In the genomic region with DNA sequence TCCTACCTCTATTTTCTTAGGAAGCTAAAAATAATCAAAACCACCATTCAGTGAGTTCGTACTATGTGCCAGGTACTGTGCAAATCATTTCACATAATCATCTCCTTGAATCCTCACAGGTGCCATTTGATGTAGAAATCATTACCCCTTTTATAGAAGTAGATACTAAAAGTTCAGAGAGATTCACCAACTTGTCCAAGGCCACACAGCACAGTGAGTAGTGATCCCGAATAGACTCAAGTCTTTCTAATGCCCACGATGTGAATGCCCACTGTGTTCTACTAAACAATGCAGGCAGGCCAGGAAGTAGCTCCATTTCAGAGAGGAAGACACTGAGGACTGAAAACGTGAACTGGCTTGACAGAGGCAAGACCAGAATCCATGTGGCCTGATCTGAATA, we compare ENCODE assay signal across 19 cellular contexts.
DNase-seq lines count a peak whose midpoint lies in the region; ATAC-seq, FAIRE-seq and TF ChIP-seq lines count a peak whose summit lies in the region.
"Had no signal": no experiment of that assay in that cellular context is flagged by ENCODE, and none has a peak within 500 bp of the region (broad histone marks: within the 10 kb centered on the region; RNA-seq: fewer than 3 reads in every experiment).

No MANE protein-coding gene starts in this region.

- TF ChIP-seq RAD21 in HepG2 (CRISPR knock-in tag; IDR thresholded peaks at IDR 0.05), result no peak

- CTCF ChIA-PET in HepG2 (lab: Yijun Ruan, JAX; ENCODE audit: low intra/inter-chr PET ratio, low total read pairs), result no interaction called here

- no TSS peak for BruUV-seq in HepG2 (replicated peaks; lab: Mats Ljungman, UMichigan)

- H3K27ac ChIP-seq in HepG2 (ENCODE audit: extremely low read length, insufficient read depth, low read length) (no peak overlapping the region), right lobe of liver (no peak overlapping the region), fibroblast of lung (ENCODE audit: insufficient read depth, low read length) (peak overlapping the region; percentile 51), psoas muscle (peak overlapping the region; percentile 28), neuronal stem cell (replicated peaks; ENCODE audit: low read length) (no peak overlapping the region)

- H3K79me2 ChIP-seq in HepG2 (ENCODE audit: insufficient read depth, low read length) (no peaks in the 10 kb centered on the region), fibroblast of lung (ENCODE audit: control insufficient read depth, insufficient read depth, low read length) (no peaks in the 10 kb centered on the region)

- peaks cover 37% of the 10 kb centered on the region for H3K4me1 ChIP-seq in HepG2 (ENCODE audit: insufficient read depth, low read length)
- peaks cover 0 to 13% (median 2%) of the 10 kb centered on the region in 4 donors for H3K4me1 ChIP-seq in right lobe of liver
- peaks cover 18% of the 10 kb centered on the region for H3K4me1 ChIP-seq in fibroblast of lung (ENCODE audit: control insufficient read depth, extremely low read depth, insufficient read depth, low read length)
- peaks cover 23% of the 10 kb centered on the region for H3K4me1 ChIP-seq in psoas muscle
- peaks cover 0 to 2% of the 10 kb centered on the region in 2 donors for H3K4me1 ChIP-seq in neuronal stem cell (ENCODE audit: control insufficient read depth in 2 of 2, insufficient read depth in 1 of 2, low read depth in 1 of 2, low read length in 2 of 2)

- H2AFZ ChIP-seq in HepG2 (ENCODE audit: low read length), result no peak overlapping the region
- no peak overlapping the region for H2AFZ ChIP-seq in fibroblast of lung (ENCODE audit: low read length)
- H2AFZ ChIP-seq in neuronal stem cell (ENCODE audit: low read length), result no peak overlapping the region

- H2BK15ac ChIP-seq in neuronal stem cell (ENCODE audit: low read length), result no peak overlapping the region

- intact Hi-C loops in HepG2 (cut with micrococcal nuclease; ENCODE audit: unreplicated experiment), result no loop called here
- intact Hi-C loops in right lobe of liver (cut with DNase I), result no loop called here
- intact Hi-C loops in psoas muscle (cut with DNase I), result no loop called here

- no peak overlapping the region for H2BK12ac ChIP-seq in neuronal stem cell (ENCODE audit: low read length)

- no peak overlapping the region for H3K4ac ChIP-seq in neuronal stem cell (ENCODE audit: low read length)

- no peak overlapping the region for H4K8ac ChIP-seq in neuronal stem cell (ENCODE audit: low read depth, low read length)

- no peaks in the 10 kb centered on the region for H4K20me1 ChIP-seq in HepG2 (ENCODE audit: insufficient read depth, low read length)
- H4K20me1 ChIP-seq in fibroblast of lung (ENCODE audit: control insufficient read depth, extremely low read depth, insufficient read depth, low read length), result no peaks in the 10 kb centered on the region

- no peak overlapping the region for H3K23ac ChIP-seq in neuronal stem cell (ENCODE audit: low read depth, low read length, poor library complexity)

- H3K36me3 ChIP-seq in HepG2 (replicated peaks in 1 of 2; ENCODE audit: control insufficient read depth in 1 of 2, insufficient read depth in 2 of 2, low read length in 2 of 2), result peaks cover 0 to 16% of the 10 kb centered on the region in 2 experiments; a peak in 4 of 5 replicates
- no peaks in the 10 kb centered on the region for H3K36me3 ChIP-seq in right lobe of liver
- H3K36me3 ChIP-seq in fibroblast of lung (ENCODE audit: control insufficient read depth, insufficient read depth, low read length), result peaks cover 9% of the 10 kb centered on the region
- peaks cover 0 to 2% of the 10 kb centered on the region in 2 donors for H3K36me3 ChIP-seq in psoas muscle (ENCODE audit: insufficient read depth in 1 of 2, low read depth in 1 of 2)
- H3K36me3 ChIP-seq in neuronal stem cell (replicated peaks in 1 of 2; ENCODE audit: control insufficient read depth in 2 of 2, insufficient read depth in 2 of 2, low read length in 2 of 2), result peaks cover 5 to 87% of the 10 kb centered on the region in 2 donors

- no peak overlapping the region for H2BK5ac ChIP-seq in neuronal stem cell (ENCODE audit: low read length)

- TF ChIP-seq EP300 in HepG2 (IDR thresholded peaks at IDR 0.05; ENCODE audit: low read depth in 2 of 2, low read length in 2 of 2) (no peak), HepG2 (CRISPR knock-in tag; IDR thresholded peaks at IDR 0.05; ENCODE audit: borderline replicate concordance) (no peak)

- no peak for TF ChIP-seq CTCF in HepG2 (CRISPR knock-in tag; IDR thresholded peaks at IDR 0.05)
- no peak for TF ChIP-seq CTCF in right lobe of liver (IDR thresholded peaks at IDR 0.05)
- no peak for TF ChIP-seq CTCF in fibroblast of lung (conservative IDR thresholded peaks at IDR 0.05 in 1 of 2, IDR thresholded peaks at IDR 0.05 in 1 of 2; ENCODE audit: low read depth in 1 of 2, low read length in 2 of 2)
- no peak for TF ChIP-seq CTCF in psoas muscle (IDR thresholded peaks at IDR 0.05)

- in situ Hi-C loops in HepG2 (cut with HindIII; ENCODE audit: extremely low pct_ligation_motif_present, low pct_unique_long_range_greater_than_20kb), result no loop called here

- FAIRE-seq in HepG2 (lab: Jason Lieb, UNC), result no peak
- FAIRE-seq: TTC549 had no signal

- H3K4me3 ChIP-seq in HepG2 (replicated peaks in 1 of 3; ENCODE audit: insufficient read depth in 1 of 3, low read depth in 2 of 3, low read length in 3 of 3), result no peak overlapping the region
- no peak overlapping the region for H3K4me3 ChIP-seq in right lobe of liver
- H3K4me3 ChIP-seq in fibroblast of lung (replicated peaks in 1 of 4; ENCODE audit: control extremely low read depth in 1 of 4, insufficient read depth in 1 of 4, low read depth in 3 of 4, low read length in 4 of 4), result no peak overlapping the region
- H3K4me3 ChIP-seq in psoas muscle, result no peak overlapping the region
- H3K4me3 ChIP-seq in neuronal stem cell (ENCODE audit: low read length in 2 of 2), result no peak overlapping the region
- H3K4me3 ChIP-seq: sigmoid colon had no signal

- no peak overlapping the region for H2BK120ac ChIP-seq in neuronal stem cell (ENCODE audit: low read depth, low read length)

- no peak overlapping the region for H3K14ac ChIP-seq in neuronal stem cell (ENCODE audit: low read length)

- no peak overlapping the region for H4K91ac ChIP-seq in neuronal stem cell (ENCODE audit: low read depth, low read length, poor library complexity)

- H3K9ac ChIP-seq in HepG2 (ENCODE audit: insufficient read depth, low read depth, low read length) (peak overlapping the region; percentile 43; the same call in 1 of the 2 replicates), fibroblast of lung (ENCODE audit: insufficient read depth, low read length) (no peak overlapping the region), neuronal stem cell (ENCODE audit: low read depth, low read length, poor library complexity) (no peak overlapping the region)

- POLR2A ChIA-PET in HepG2 (lab: Yijun Ruan, JAX), result interaction anchor here (0.6 to 2.2 kb wide), 2 partner anchors 20 to 30 kb away, joined by 3 to 11 read pairs; no protein-coding TSS in a partner anchor

- peak overlapping the region; percentile 65 for H3K4me2 ChIP-seq in HepG2 (ENCODE audit: low read depth, low read length)
- no peak overlapping the region for H3K4me2 ChIP-seq in fibroblast of lung (ENCODE audit: extremely low read depth, insufficient read depth, low read length)
- no peak overlapping the region for H3K4me2 ChIP-seq in neuronal stem cell (ENCODE audit: insufficient read depth, low read length, poor library complexity, severe bottlenecking)

- no peak for TF ChIP-seq POLR2A in HepG2 (IDR thresholded peaks at IDR 0.05; ENCODE audit: insufficient read depth in 1 of 2, low read depth in 2 of 2, low read length in 2 of 2)
- TF ChIP-seq POLR2A in right lobe of liver (IDR thresholded peaks at IDR 0.05), result no peak

- H3K27me3 ChIP-seq in HepG2 (ENCODE audit: control insufficient read depth in 1 of 2, insufficient read depth in 2 of 2, low read length in 2 of 2), result no peaks in the 10 kb centered on the region
- no peaks in the 10 kb centered on the region for H3K27me3 ChIP-seq in right lobe of liver
- H3K27me3 ChIP-seq in fibroblast of lung (ENCODE audit: control insufficient read depth, insufficient read depth, low read length), result no peaks in the 10 kb centered on the region
- H3K27me3 ChIP-seq in psoas muscle (ENCODE audit: insufficient read depth in 3 of 3, low read length in 2 of 3), result no peaks in the 10 kb centered on the region
- no peaks in the 10 kb centered on the region for H3K27me3 ChIP-seq in neuronal stem cell (ENCODE audit: control insufficient read depth in 3 of 3, insufficient read depth in 3 of 3, low read depth in 1 of 3, low read length in 3 of 3)
- H3K27me3 ChIP-seq: sigmoid colon had no signal

- H2AK5ac ChIP-seq in neuronal stem cell (ENCODE audit: low read depth, low read length), result no peak overlapping the region

- DNase-seq in HepG2 (ENCODE audit: low spot score), result no peak
- DNase-seq in right lobe of liver, result no peak
- DNase-seq in fibroblast of lung (ENCODE audit: low read depth in 2 of 2), result no peak
- DNase-seq in psoas muscle, result no peak
- no peak for DNase-seq in dermis blood vessel endothelial cell
- DNase-seq in neuronal stem cell (ENCODE audit: low spot score), result no peak
- DNase-seq in stimulated activated CD4-positive, alpha-beta T cell treated with anti-CD3 and anti-CD28 coated beads, Interleukin-15, amount 100 ng/mL, for 24 hours, result no peak
- no peak for DNase-seq in DMS53 (lab: John Stamatoyannopoulos, UW)
- DNase-seq: activated CD4-positive, alpha-beta T cell treated with anti-CD3 and anti-CD28 coated beads, Interleukin-2, amount 10 ng/mL, durations not matched to agents 24 days and 14 days; activated CD8-positive, alpha-beta memory T cell treated with anti-CD3 and anti-CD28 coated beads, Interleukin-2, amount 50 U/mL, for 48 hours; activated gamma-delta T cell; CD4-positive, alpha-beta memory T cell; cerebellar nuclear complex; NCI-H1417 treated with DMSO at 0.1 percent for 48 hours; NCI-H2171 treated with DMSO at 0.1 percent for 48 hours; NCI-H82; sigmoid colon; stimulated activated CD4-positive, alpha-beta T cell treated with anti-CD3 and anti-CD28 coated beads, Interleukin-4, amount 100 ng/mL, for 1 hour had no signal

- H3K18ac ChIP-seq in neuronal stem cell (ENCODE audit: low read length), result no peak overlapping the region

- H3K79me1 ChIP-seq in neuronal stem cell (ENCODE audit: low read depth, low read length), result no peaks in the 10 kb centered on the region

- no peaks in the 10 kb centered on the region for H3K9me3 ChIP-seq in HepG2 (ENCODE audit: low read length)
- no peaks in the 10 kb centered on the region for H3K9me3 ChIP-seq in right lobe of liver
- no peaks in the 10 kb centered on the region for H3K9me3 ChIP-seq in fibroblast of lung (ENCODE audit: control insufficient read depth, insufficient read depth, low read depth, low read length)
- no peaks in the 10 kb centered on the region for H3K9me3 ChIP-seq in psoas muscle
- no peaks in the 10 kb centered on the region for H3K9me3 ChIP-seq in neuronal stem cell (replicated peaks in 1 of 2; ENCODE audit: control insufficient read depth in 2 of 2, insufficient read depth in 1 of 2, low read depth in 1 of 2, low read length in 2 of 2)
- H3K9me3 ChIP-seq: sigmoid colon had no signal

- 94% methylated on average over 4 of the region's 4 CpGs for WGBS in HepG2 (ENCODE audit: low lambda C conversion rate)
- WGBS in right lobe of liver (ENCODE audit: insufficient coverage, low coverage, low lambda C conversion rate, missing lambda C conversion rate), result 69% methylated on average over 4 of the region's 4 CpGs
- 79 to 92% (median 89%) methylated on average over 4 of the region's 4 CpGs for WGBS in psoas muscle, 3 donors
- WGBS in neuronal stem cell (ENCODE audit: extremely low coverage in 2 of 2, insufficient read length in 2 of 2, insufficient replicate concordance in 1 of 2), 2 donors, result no CpG with 5 or more reads among the region's 4 CpGs

- ATAC-seq in HepG2, result no peak
- ATAC-seq in right lobe of liver, result no peak
- ATAC-seq in psoas muscle, result no peak

Comparison
In these comparisons a context has a peak if more than half of its experiments do, and no peak if none do; other contexts are left out.
1. H3K27ac ChIP-seq: peak in fibroblast of lung (single experiment) and psoas muscle (single experiment); none in HepG2 (single experiment), right lobe of liver (0 of 3) and neuronal stem cell (single experiment).